In genomic region chr12:28222959-28223662, GRCh38 we compare ENCODE assay signal across 10 cellular contexts. TPM values are rescaled to one million over a fixed set of nuclear protein-coding genes. Genes with fewer than 3 reads are reported as not detected.
DNase-seq lines count a peak whose midpoint lies in the region; ATAC-seq and TF ChIP-seq lines count a peak whose summit lies in the region.
"Had no signal": no experiment of that assay in that cellular context is flagged by ENCODE, and none has a peak within 500 bp of the region (broad histone marks: within the 10 kb centered on the region; RNA-seq: fewer than 3 reads in every experiment).

No MANE protein-coding gene starts in this region.

- TF ChIP-seq CTCF in gastrocnemius medialis (IDR thresholded peaks at IDR 0.05 in 4 of 5, conservative IDR thresholded peaks at IDR 0.05 in 1 of 5) = no peak

- peaks cover 7% of the 10 kb centered on the region for H3K27me3 Mint-ChIP-seq in stimulated activated naive CD8-positive, alpha-beta T cell treated with anti-CD3 and anti-CD28 coated beads, Interleukin-15, Interleukin-2, amounts not matched to agents 100 ng/mL and 50 ng/mL, for 24 hours

- no peaks in the 10 kb centered on the region for H3K9me3 ChIP-seq in gastrocnemius medialis
- H3K9me3 ChIP-seq: BE2C had no signal

- no peaks in the 10 kb centered on the region for H3K4me1 ChIP-seq in gastrocnemius medialis
- H3K4me1 ChIP-seq: BE2C had no signal

- in situ Hi-C loops in gastrocnemius medialis (cut with MboI; ENCODE audit: low sequenced_read_pairs in 4 of 4) = no loop called here

- H3K27me3 ChIP-seq in gastrocnemius medialis = no peaks in the 10 kb centered on the region
- H3K27me3 ChIP-seq: BE2C had no signal

- no peak overlapping the region for H3K27ac ChIP-seq in substantia nigra (ENCODE audit: low read depth, low read length, poor library complexity, severe bottlenecking)
- H3K27ac ChIP-seq in gastrocnemius medialis = no peak overlapping the region
- H3K27ac ChIP-seq: HL-60 had no signal

- peaks cover 32% of the 10 kb centered on the region for H3K36me3 Mint-ChIP-seq in stimulated activated naive CD8-positive, alpha-beta T cell treated with anti-CD3 and anti-CD28 coated beads, Interleukin-15, Interleukin-2, amounts not matched to agents 100 ng/mL and 50 ng/mL, for 24 hours (ENCODE audit: low read depth)

- no peak for TF ChIP-seq POLR2A in gastrocnemius medialis (IDR thresholded peaks at IDR 0.05)

- intact Hi-C loops in gastrocnemius medialis (cut with DNase I; ENCODE audit: low total_unique reads) = no loop called here

- ATAC-seq in HG02870 (IDR thresholded peaks at IDR 0.05; ENCODE audit: unreplicated experiment) (peak; percentile 96), gastrocnemius medialis (no peak)

- H3K36me3 ChIP-seq in gastrocnemius medialis = peaks cover 0 to 3% of the 10 kb centered on the region in 2 donors
- H3K36me3 ChIP-seq: BE2C had no signal

- peaks cover 7% of the 10 kb centered on the region for H3K9me3 Mint-ChIP-seq in stimulated activated naive CD8-positive, alpha-beta T cell treated with anti-CD3 and anti-CD28 coated beads, Interleukin-15, Interleukin-2, amounts not matched to agents 100 ng/mL and 50 ng/mL, for 24 hours

- no peak overlapping the region for H3K4me3 ChIP-seq in gastrocnemius medialis

- H3K4me1 Mint-ChIP-seq in stimulated activated naive CD8-positive, alpha-beta T cell treated with anti-CD3 and anti-CD28 coated beads, Interleukin-15, Interleukin-2, amounts not matched to agents 100 ng/mL and 50 ng/mL, for 24 hours (ENCODE audit: low read depth) = peaks cover 61% of the 10 kb centered on the region

- DNase-seq in stimulated activated CD4-positive, alpha-beta T cell treated with anti-CD3 and anti-CD28 coated beads, Interleukin-15, amount 100 ng/mL, for 24 hours = peak; percentile 18
- DNase-seq in stimulated activated CD4-positive, alpha-beta T cell treated with anti-CD3 and anti-CD28 coated beads, Interleukin-2, amount 100 ng/mL, for 48 hours = no peak
- DNase-seq in NCI-H526 treated with DMSO at 0.1 percent for 48 hours (lab: John Stamatoyannopoulos, UW) (peak; percentile 38), substantia nigra (lab: John Stamatoyannopoulos, UW) (no peak), gastrocnemius medialis (no peak), GM03348 (ENCODE audit: low spot score) (no peak)
- DNase-seq: BE2C had no signal

- peak overlapping the region; percentile 87 for H3K27ac Mint-ChIP-seq in stimulated activated naive CD8-positive, alpha-beta T cell treated with anti-CD3 and anti-CD28 coated beads, Interleukin-15, Interleukin-2, amounts not matched to agents 100 ng/mL and 50 ng/mL, for 24 hours

- H3K4me3 Mint-ChIP-seq in stimulated activated naive CD8-positive, alpha-beta T cell treated with anti-CD3 and anti-CD28 coated beads, Interleukin-15, Interleukin-2, amounts not matched to agents 100 ng/mL and 50 ng/mL, for 24 hours = peak overlapping the region; percentile 74

RNA-seq across cellular contexts. Expression of gene CCDC91, which starts 32.9 kb away (rescaled TPM):
- total RNA-seq in gastrocnemius medialis = 10 to 100 TPM; 22.3 to 50.6 (median 36.6) TPM

Comparison
In these comparisons a context has a peak if more than half of its experiments do, and no peak if none do; other contexts are left out.
1. DNase-seq: peak in stimulated activated CD4-positive, alpha-beta T cell treated with anti-CD3 and anti-CD28 coated beads, Interleukin-15, amount 100 ng/mL, for 24 hours (single experiment) and NCI-H526 treated with DMSO at 0.1 percent for 48 hours (single experiment); none in stimulated activated CD4-positive, alpha-beta T cell treated with anti-CD3 and anti-CD28 coated beads, Interleukin-2, amount 100 ng/mL, for 48 hours (0 of 2), substantia nigra (0 of 49), gastrocnemius medialis (0 of 2) and GM03348 (single experiment).